In the genomic region with DNA sequence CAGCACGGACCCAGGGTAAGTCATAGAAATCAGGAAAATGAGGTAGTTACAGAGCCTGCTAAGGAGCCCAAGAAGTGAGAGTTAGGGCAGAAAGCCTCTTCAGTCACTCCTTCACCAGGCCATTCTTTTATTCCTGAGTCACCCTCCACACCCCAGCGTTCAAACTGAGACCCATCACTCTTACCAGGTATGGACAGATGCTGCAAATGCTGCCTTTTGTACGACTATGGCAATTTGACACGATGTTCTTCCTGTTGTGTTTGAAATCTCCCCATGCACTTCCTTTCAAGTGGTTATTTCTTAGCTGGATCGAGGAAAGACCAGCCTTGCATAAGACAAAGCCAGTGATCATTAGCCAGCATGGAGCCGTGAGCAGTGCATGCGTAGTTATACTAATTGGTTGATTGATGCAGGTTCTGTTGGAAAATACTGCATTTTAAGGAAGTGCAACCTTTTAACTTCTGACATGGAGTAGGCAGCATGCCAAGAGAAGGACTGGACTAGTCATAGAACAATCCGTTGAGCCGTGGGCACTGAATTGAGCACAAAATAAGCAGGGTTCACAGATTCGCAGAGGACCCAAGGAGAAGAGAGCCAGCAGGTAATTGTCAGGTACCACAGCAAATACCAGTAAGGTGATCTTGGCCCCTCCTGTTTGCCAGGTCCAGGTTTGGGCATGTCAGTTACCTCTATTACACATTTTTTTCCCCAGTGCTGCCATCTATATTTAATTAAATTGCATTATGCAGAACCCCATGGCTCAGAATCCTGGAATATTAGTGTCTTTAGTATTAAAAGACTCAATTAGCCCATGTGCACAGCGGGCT, we compare ENCODE assay signal across 10 cellular contexts. TPM values are rescaled to one million over a fixed set of nuclear protein-coding genes. Genes with fewer than 3 reads are reported as not detected.
DNase-seq lines count a peak whose midpoint lies in the region; ATAC-seq and TF ChIP-seq lines count a peak whose summit lies in the region.
"Had no signal": no experiment of that assay in that cellular context is flagged by ENCODE, and none has a peak within 500 bp of the region (broad histone marks: within the 10 kb centered on the region; RNA-seq: fewer than 3 reads in every experiment).

No MANE protein-coding gene starts in this region.

- no peak overlapping the region for H3K4me3 ChIP-seq in naive thymus-derived CD4-positive, alpha-beta T cell (ENCODE audit: low read length)
- no peak overlapping the region for H3K4me3 ChIP-seq in dorsolateral prefrontal cortex
- no peak overlapping the region for H3K4me3 ChIP-seq in BE2C (ENCODE audit: low read depth, low read length)
- H3K4me3 ChIP-seq in endodermal cell (ENCODE audit: low read length) = no peak overlapping the region
- H3K4me3 ChIP-seq: SJCRH30 had no signal

- no peaks in the 10 kb centered on the region for H3K9me3 ChIP-seq in naive thymus-derived CD4-positive, alpha-beta T cell (ENCODE audit: control insufficient read depth in 2 of 3, low read length in 3 of 3)
- H3K9me3 ChIP-seq in BE2C = no peaks in the 10 kb centered on the region
- no peaks in the 10 kb centered on the region for H3K9me3 ChIP-seq in endodermal cell (ENCODE audit: control insufficient read depth, low read length)
- H3K9me3 ChIP-seq: SJCRH30 had no signal

- TF ChIP-seq CTCF in dorsolateral prefrontal cortex (IDR thresholded peaks at IDR 0.05 in 54 of 56, conservative IDR thresholded peaks at IDR 0.05 in 2 of 56; ENCODE audit: low read depth in 1 of 56, partially characterized antibody in 56 of 56) (no peak), BE2C (IDR thresholded peaks at IDR 0.05; ENCODE audit: low read depth, low read length) (no peak), endodermal cell (conservative IDR thresholded peaks at IDR 0.05) (no peak)

- no peak overlapping the region for H3K27ac ChIP-seq in naive thymus-derived CD4-positive, alpha-beta T cell (ENCODE audit: low read depth, low read length)
- H3K27ac ChIP-seq in dorsolateral prefrontal cortex = no peak overlapping the region
- no peak overlapping the region for H3K27ac ChIP-seq in endodermal cell (ENCODE audit: low read depth, low read length)
- H3K27ac ChIP-seq: SJCRH30 had no signal

- no peaks in the 10 kb centered on the region for H3K27me3 ChIP-seq in naive thymus-derived CD4-positive, alpha-beta T cell (ENCODE audit: control insufficient read depth in 2 of 2, insufficient read depth in 2 of 2, low read length in 2 of 2)
- no peaks in the 10 kb centered on the region for H3K27me3 ChIP-seq in dorsolateral prefrontal cortex
- no peaks in the 10 kb centered on the region for H3K27me3 ChIP-seq in BE2C
- H3K27me3 ChIP-seq in endodermal cell (ENCODE audit: control insufficient read depth, insufficient read depth, low read length, poor library complexity, severe bottlenecking) = no peaks in the 10 kb centered on the region
- H3K27me3 ChIP-seq: SJCRH30 had no signal

- peak; percentile 61 for DNase-seq in SKM-1 treated with dmso at 0.1 percent for 144 hours (lab: John Stamatoyannopoulos, UW; ENCODE audit: unreplicated experiment)
- no peak for DNase-seq in naive thymus-derived CD4-positive, alpha-beta T cell
- no peak for DNase-seq in dorsolateral prefrontal cortex
- DNase-seq in BE2C = no peak
- no peak for DNase-seq in endodermal cell
- DNase-seq: NCI-H1105 treated with DMSO at 0.1 percent for 48 hours, SJCRH30 had no signal

- CTCF ChIA-PET in naive thymus-derived CD4-positive, alpha-beta T cell (lab: Charles Lee) = no interaction called here

- POLR2A ChIA-PET in naive thymus-derived CD4-positive, alpha-beta T cell (lab: Charles Lee) = no interaction called here

- ATAC-seq in GM18907 (IDR thresholded peaks at IDR 0.05; ENCODE audit: unreplicated experiment) (peak; percentile 10), HG03097 (IDR thresholded peaks at IDR 0.05; ENCODE audit: low FRiP score, unreplicated experiment) (peak; percentile 2), GM21528 (IDR thresholded peaks at IDR 0.05; ENCODE audit: low FRiP score, unreplicated experiment) (no peak)
- peak; percentile 30 for ATAC-seq in naive thymus-derived CD4-positive, alpha-beta T cell

- H3K9me3 Mint-ChIP-seq in naive thymus-derived CD4-positive, alpha-beta T cell = peaks cover 0 to 6% (median 0%) of the 10 kb centered on the region in 11 donors
- H3K9me3 Mint-ChIP-seq in endodermal cell = no peaks in the 10 kb centered on the region

- H3K27me3 Mint-ChIP-seq in naive thymus-derived CD4-positive, alpha-beta T cell = no peaks in the 10 kb centered on the region
- H3K27me3 Mint-ChIP-seq in endodermal cell (ENCODE audit: insufficient read depth) = peaks cover 6% of the 10 kb centered on the region

- H3K4me1 Mint-ChIP-seq in naive thymus-derived CD4-positive, alpha-beta T cell = peaks cover 25 to 66% (median 38%) of the 10 kb centered on the region in 7 donors
- H3K4me1 Mint-ChIP-seq in endodermal cell = peaks cover 9% of the 10 kb centered on the region

- peak overlapping the region in 1 of 10 donors; percentile 54 for H3K4me3 Mint-ChIP-seq in naive thymus-derived CD4-positive, alpha-beta T cell
- H3K4me3 Mint-ChIP-seq in endodermal cell = no peak overlapping the region

- no peak overlapping the region for H3K9ac ChIP-seq in endodermal cell (ENCODE audit: extremely low read depth, low read length, poor library complexity, severe bottlenecking)

- H3K36me3 Mint-ChIP-seq in naive thymus-derived CD4-positive, alpha-beta T cell = peaks cover 0 to 19% (median 0%) of the 10 kb centered on the region in 5 donors
- H3K36me3 Mint-ChIP-seq in endodermal cell (ENCODE audit: low read depth) = no peaks in the 10 kb centered on the region

- peak overlapping the region in 1 of 9 donors; percentile 0 for H3K27ac Mint-ChIP-seq in naive thymus-derived CD4-positive, alpha-beta T cell
- no peak overlapping the region for H3K27ac Mint-ChIP-seq in endodermal cell

- no peaks in the 10 kb centered on the region for H3K36me3 ChIP-seq in naive thymus-derived CD4-positive, alpha-beta T cell (ENCODE audit: control insufficient read depth in 2 of 3, insufficient read depth in 3 of 3, low read length in 3 of 3)
- H3K36me3 ChIP-seq in BE2C (no peaks in the 10 kb centered on the region), endodermal cell (ENCODE audit: control insufficient read depth, insufficient read depth, low read length) (no peaks in the 10 kb centered on the region)
- H3K36me3 ChIP-seq: SJCRH30 had no signal

- peaks cover 23 to 29% of the 10 kb centered on the region in 2 donors for H3K4me1 ChIP-seq in naive thymus-derived CD4-positive, alpha-beta T cell (ENCODE audit: control insufficient read depth in 2 of 2, insufficient read depth in 2 of 2, low read length in 2 of 2)
- H3K4me1 ChIP-seq in BE2C (no peaks in the 10 kb centered on the region), endodermal cell (ENCODE audit: control insufficient read depth, insufficient read depth, low read length) (no peaks in the 10 kb centered on the region)
- H3K4me1 ChIP-seq: SJCRH30 had no signal

- intact Hi-C loops in naive thymus-derived CD4-positive, alpha-beta T cell (cut with micrococcal nuclease) = no loop called here
- intact Hi-C loops in dorsolateral prefrontal cortex (cut with DNase I) = no loop called here

- 83 to 89% methylated on average over 9 to 10 of the region's 11 CpGs for WGBS in endodermal cell (ENCODE audit: insufficient coverage in 1 of 2, insufficient read length in 1 of 2), 2 experiments

RNA-seq across cellular contexts. Expression of a gene that starts 28.9 kb away (rescaled TPM):
- total RNA-seq in naive thymus-derived CD4-positive, alpha-beta T cell = 100 to 1,000 TPM in 1 of 5 experiments, 10 to 100 TPM in 4; 13.4 to 154 (median 29.5) TPM
- polyA plus RNA-seq in naive thymus-derived CD4-positive, alpha-beta T cell = 1 to 10 TPM in 1 of 2 donors, under 1 TPM in 1; 0.63 to 2.4 TPM
- 100 to 1,000 TPM in 54 of 120 experiments, 10 to 100 TPM in 66; 47.6 to 270 (median 94.0) TPM for total RNA-seq in dorsolateral prefrontal cortex
- polyA plus RNA-seq in BE2C (2012; ENCODE audit: insufficient read depth, insufficient read length, low read depth) = 1.2 TPM
- total RNA-seq in endodermal cell = 1 to 10 TPM; 3.8 to 3.9 TPM
- 12.9 TPM for polyA plus RNA-seq in endodermal cell (2013, experiment 1 of 2)
- polyA plus RNA-seq in endodermal cell (2013, experiment 2 of 2) = 8.9 TPM
